In the genomic region with DNA sequence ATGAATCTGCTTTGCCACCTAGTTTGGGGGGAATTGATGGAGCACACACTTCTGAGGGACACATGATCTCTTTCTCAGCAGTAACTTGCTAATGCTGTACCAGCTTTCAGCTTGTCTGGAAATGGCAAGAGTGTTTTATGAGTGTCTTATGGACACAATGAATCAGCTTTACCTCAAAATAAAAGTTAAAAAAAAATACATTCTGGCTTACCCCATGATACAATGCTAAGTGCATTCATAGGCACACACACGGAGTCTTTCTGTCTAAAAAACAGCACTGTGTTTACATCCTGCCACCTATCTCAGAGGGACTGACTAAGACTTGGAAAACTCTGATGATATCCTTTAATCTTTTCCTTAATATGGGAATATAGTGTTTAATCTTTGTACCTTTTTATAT, we compare ENCODE assay signal across 15 cellular contexts.
DNase-seq lines count a peak whose midpoint lies in the region; ATAC-seq and TF ChIP-seq lines count a peak whose summit lies in the region.
"Had no signal": no experiment of that assay in that cellular context is flagged by ENCODE, and none has a peak within 500 bp of the region (broad histone marks: within the 10 kb centered on the region; RNA-seq: fewer than 3 reads in every experiment).

No MANE protein-coding gene starts in this region.

- dilution Hi-C loops in IMR-90 (cut with HindIII; ENCODE audit: low sequenced_read_pairs, unreplicated experiment), result no loop called here

- H3K4ac ChIP-seq in IMR-90 (ENCODE audit: low read depth, low read length) (peak overlapping the region; percentile 97), neuronal stem cell (ENCODE audit: low read length) (no peak overlapping the region)

- H4K20me1 ChIP-seq in IMR-90 (ENCODE audit: insufficient read depth, low read length), result no peaks in the 10 kb centered on the region

- H3K27me3 ChIP-seq in IMR-90 (ENCODE audit: control insufficient read depth, insufficient read depth, low read length), result no peaks in the 10 kb centered on the region
- H3K27me3 ChIP-seq in neuronal stem cell (ENCODE audit: control insufficient read depth in 3 of 3, insufficient read depth in 3 of 3, low read depth in 1 of 3, low read length in 3 of 3), result no peaks in the 10 kb centered on the region
- H3K27me3 ChIP-seq: MG63 had no signal

- peak overlapping the region; percentile 65; the same call in 1 of the 2 replicates for H3K9ac ChIP-seq in IMR-90 (ENCODE audit: low read depth, low read length)
- no peak overlapping the region for H3K9ac ChIP-seq in neuronal stem cell (ENCODE audit: low read depth, low read length, poor library complexity)

- H3K79me1 ChIP-seq in IMR-90 (ENCODE audit: low read depth in 1 of 2, low read length in 2 of 2) (no peaks in the 10 kb centered on the region), neuronal stem cell (ENCODE audit: low read depth, low read length) (no peaks in the 10 kb centered on the region)

- no peak overlapping the region for H2BK12ac ChIP-seq in neuronal stem cell (ENCODE audit: low read length)

- TF ChIP-seq CTCF in AG09309 (IDR thresholded peaks at IDR 0.05; ENCODE audit: control insufficient read depth, insufficient read depth, low read depth, low read length, missing control alignments), result no peak
- no peak for TF ChIP-seq CTCF in IMR-90 (conservative IDR thresholded peaks at IDR 0.05; ENCODE audit: low read depth, low read length)
- TF ChIP-seq CTCF in choroid plexus epithelial cell (conservative IDR thresholded peaks at IDR 0.05; ENCODE audit: low read depth, low read length), result no peak
- TF ChIP-seq CTCF in osteocyte (IDR thresholded peaks at IDR 0.05), result no peak

- H2BK120ac ChIP-seq in IMR-90 (ENCODE audit: low read depth, low read length) (peak overlapping the region; percentile 84), neuronal stem cell (ENCODE audit: low read depth, low read length) (no peak overlapping the region)

- no peak for TF ChIP-seq RAD21 in IMR-90 (IDR thresholded peaks at IDR 0.05; ENCODE audit: low read length)

- peak overlapping the region; percentile 10; the same call in 1 of the 2 replicates for H3K4me2 ChIP-seq in IMR-90 (ENCODE audit: low read depth, low read length)
- H3K4me2 ChIP-seq in neuronal stem cell (ENCODE audit: insufficient read depth, low read length, poor library complexity, severe bottlenecking), result no peak overlapping the region

- intact Hi-C loops in IMR-90 (cut with micrococcal nuclease) (loop anchor here (2.0 kb wide), 1 partner anchor 278 kb away; no protein-coding TSS in a partner anchor), posterior vena cava (cut with DNase I) (loop anchor here in 1 of 2 donors (10.0 kb wide), 1 partner anchor 458 kb away; a partner anchor contains a TSS)

- H3K14ac ChIP-seq in IMR-90 (replicated peaks; ENCODE audit: low read depth, low read length) (peak overlapping the region; percentile 77), neuronal stem cell (ENCODE audit: low read length) (no peak overlapping the region)

- H3K4me1 Mint-ChIP-seq in osteocyte (ENCODE audit: unreplicated experiment), result peaks cover 62% of the 10 kb centered on the region

- H3K36me3 Mint-ChIP-seq in osteocyte (ENCODE audit: unreplicated experiment), result peaks cover under 1% of the 10 kb centered on the region

- H3K36me3 ChIP-seq in IMR-90 (ENCODE audit: control insufficient read depth, insufficient read depth, low read length) (no peaks in the 10 kb centered on the region), neuronal stem cell (replicated peaks in 1 of 2; ENCODE audit: control insufficient read depth in 2 of 2, insufficient read depth in 2 of 2, low read length in 2 of 2) (no peaks in the 10 kb centered on the region)

- peaks cover 5% of the 10 kb centered on the region for H3K9me3 Mint-ChIP-seq in osteocyte (ENCODE audit: unreplicated experiment)

- peaks cover 7% of the 10 kb centered on the region for H3K9me1 ChIP-seq in IMR-90 (ENCODE audit: insufficient read depth, low read length)

- in situ Hi-C loops in IMR-90 (cut with MboI; ENCODE audit: low sequenced_read_pairs), result no loop called here

- H3K23ac ChIP-seq in IMR-90 (ENCODE audit: low read depth, low read length), result peak overlapping the region; percentile 77
- no peak overlapping the region for H3K23ac ChIP-seq in neuronal stem cell (ENCODE audit: low read depth, low read length, poor library complexity)

- H3K4me1 ChIP-seq in IMR-90 (ENCODE audit: control insufficient read depth, insufficient read depth, low read length), result peaks cover 13% of the 10 kb centered on the region; the same call in 1 of the 2 replicates
- H3K4me1 ChIP-seq in neuronal stem cell (ENCODE audit: control insufficient read depth in 2 of 2, insufficient read depth in 1 of 2, low read depth in 1 of 2, low read length in 2 of 2), result peaks cover 0 to 2% of the 10 kb centered on the region in 2 donors

- no peak overlapping the region for H3K4me3 Mint-ChIP-seq in osteocyte (ENCODE audit: unreplicated experiment)

- no peaks in the 10 kb centered on the region for H3K27me3 Mint-ChIP-seq in osteocyte (ENCODE audit: unreplicated experiment)

- H2BK5ac ChIP-seq in IMR-90 (ENCODE audit: low read depth, low read length, poor library complexity, severe bottlenecking) (peak overlapping the region; percentile 63), neuronal stem cell (ENCODE audit: low read length) (no peak overlapping the region)

- H2BK20ac ChIP-seq in IMR-90 (ENCODE audit: low read depth, low read length), result peak overlapping the region; percentile 88

- H2AK5ac ChIP-seq in IMR-90 (ENCODE audit: low read depth, low read length) (peak overlapping the region; percentile 18; the same call in 1 of the 2 replicates), neuronal stem cell (ENCODE audit: low read depth, low read length) (no peak overlapping the region)

- H3K4me3 ChIP-seq in AG09309 (ENCODE audit: control insufficient read depth, low read depth, low read length) (no peak overlapping the region), IMR-90 (ENCODE audit: insufficient read depth, low read depth, low read length) (no peak overlapping the region), choroid plexus epithelial cell (ENCODE audit: low read depth, low read length) (no peak overlapping the region), neuronal stem cell (ENCODE audit: low read length in 2 of 2) (no peak overlapping the region)
- H3K4me3 ChIP-seq: MG63 had no signal

- TF ChIP-seq POLR2A in IMR-90 (IDR thresholded peaks at IDR 0.05; ENCODE audit: low read depth, low read length), result no peak

- POLR2A ChIA-PET in IMR-90 (lab: Charles Lee; ENCODE audit: unreplicated experiment), result interaction anchor here (0.6 kb wide), 1 partner anchor 155 kb away, joined by 3 read pairs; no protein-coding TSS in a partner anchor

- BruUV-seq in IMR-90 (replicated peaks; lab: Mats Ljungman, UMichigan), result no TSS peak

- H4K8ac ChIP-seq in IMR-90 (ENCODE audit: low read depth in 2 of 2, low read length in 2 of 2) (peak overlapping the region; percentile 51 to 58), neuronal stem cell (ENCODE audit: low read depth, low read length) (no peak overlapping the region)

- H3K27ac ChIP-seq in IMR-90 (ENCODE audit: insufficient read depth, low read length) (peak overlapping the region; percentile 82), neuronal stem cell (replicated peaks; ENCODE audit: low read length) (no peak overlapping the region)

- H4K5ac ChIP-seq in IMR-90 (ENCODE audit: low read depth, low read length), result peak overlapping the region; percentile 98

- WGBS in IMR-90 (ENCODE audit: extremely low coverage in 2 of 2, insufficient read length in 1 of 2), 2 experiments, result no CpG with 5 or more reads among the region's 1 CpG
- WGBS in neuronal stem cell (ENCODE audit: extremely low coverage in 2 of 2, insufficient read length in 2 of 2, insufficient replicate concordance in 1 of 2), 2 donors, result no CpG with 5 or more reads among the region's 1 CpG

- H3K56ac ChIP-seq in IMR-90 (ENCODE audit: extremely low read depth, insufficient read depth, low read length), result peak overlapping the region; percentile 61; the same call in 1 of the 2 replicates

- ATAC-seq in IMR-90 (ENCODE audit: low read depth), result peak; percentile 38
- ATAC-seq: esophagus mucosa; stimulated activated naive CD8-positive, alpha-beta T cell treated with anti-CD3 and anti-CD28 coated beads, Interleukin-15, Interleukin-2, amounts not matched to agents 100 U/mL and 50 U/mL, for 24 hours had no signal

- H4K91ac ChIP-seq in IMR-90 (ENCODE audit: insufficient read depth, low read depth, low read length) (peak overlapping the region; percentile 83), neuronal stem cell (ENCODE audit: low read depth, low read length, poor library complexity) (no peak overlapping the region)

- H2BK15ac ChIP-seq in IMR-90 (ENCODE audit: low read depth, low read length) (peak overlapping the region; percentile 95; the same call in 2 of the 3 replicates), neuronal stem cell (ENCODE audit: low read length) (no peak overlapping the region)

- peak overlapping the region; percentile 93 for H3K27ac Mint-ChIP-seq in osteocyte (ENCODE audit: unreplicated experiment)

- CTCF ChIA-PET in IMR-90 (lab: Yijun Ruan, JAX), result interaction anchor here (1.0 kb wide), 1 partner anchor 55 kb away, joined by 3 read pairs; no protein-coding TSS in a partner anchor

- peak overlapping the region; percentile 57 for H2AFZ ChIP-seq in IMR-90 (replicated peaks; ENCODE audit: low read length, poor library complexity)
- no peak overlapping the region for H2AFZ ChIP-seq in neuronal stem cell (ENCODE audit: low read length)

- no peaks in the 10 kb centered on the region for H3K9me3 ChIP-seq in IMR-90 (ENCODE audit: control insufficient read depth, insufficient read depth, low read length)
- no peaks in the 10 kb centered on the region for H3K9me3 ChIP-seq in neuronal stem cell (replicated peaks in 1 of 2; ENCODE audit: control insufficient read depth in 2 of 2, insufficient read depth in 1 of 2, low read depth in 1 of 2, low read length in 2 of 2)
- H3K9me3 ChIP-seq: MG63 had no signal

- peak overlapping the region; percentile 49 for H2AK9ac ChIP-seq in IMR-90 (replicated peaks; ENCODE audit: low read depth, low read length, poor library complexity)

- H3K18ac ChIP-seq in IMR-90 (ENCODE audit: low read depth, low read length) (peak overlapping the region; percentile 95), neuronal stem cell (ENCODE audit: low read length) (no peak overlapping the region)

- peak; percentile 34 for DNase-seq in AG09309 (ENCODE audit: low read depth)
- peak; percentile 60 for DNase-seq in IMR-90
- peak; percentile 14 for DNase-seq in choroid plexus epithelial cell (ENCODE audit: low read depth)
- DNase-seq in osteocyte (ENCODE audit: extremely low spot score, unreplicated experiment), result no peak
- DNase-seq in cerebellar cortex (ENCODE audit: low spot score), result no peak
- DNase-seq in T-helper 1 cell, result no peak
- no peak for DNase-seq in neuronal stem cell (ENCODE audit: low spot score)
- no peak for DNase-seq in posterior vena cava (ENCODE audit: low spot score)
- DNase-seq: dermis blood vessel endothelial cell; hypothalamus; NCI-H1694 treated with DMSO at 0.1 percent for 48 hours; NCI-H446 treated with DMSO at 0.1 percent for 48 hours; stimulated activated naive CD8-positive, alpha-beta T cell treated with anti-CD3 and anti-CD28 coated beads, Interleukin-15, Interleukin-2, amounts not matched to agents 100 U/mL and 50 U/mL, for 24 hours had no signal

TF ChIP-seq in IMR-90, 13 proteins besides CTCF, POLR2A, EP300 and RAD21 (continues in another document):
- TF ChIP-seq NFE2L2 (IDR thresholded peaks at IDR 0.05; ENCODE audit: low read depth, low read length) (no peak), RFX5 (IDR thresholded peaks at IDR 0.05; ENCODE audit: low read depth, low read length) (no peak)

Comparison
In these comparisons a context has a peak if more than half of its experiments do, and no peak if none do; other contexts are left out.
1. DNase-seq: peak in AG09309 (single experiment), IMR-90 (single experiment) and choroid plexus epithelial cell (single experiment); none in osteocyte (single experiment), cerebellar cortex (single experiment), T-helper 1 cell (0 of 5), neuronal stem cell (single experiment) and posterior vena cava (single experiment).